In genomic region chr6:1625352-1625773, GRCh38 we compare ENCODE assay signal across 9 cellular contexts. TPM values are rescaled to one million over a fixed set of nuclear protein-coding genes. Genes with fewer than 3 reads are reported as not detected.
A peak's percentile ranks its signal among the peaks of the same experiment; 100 is the strongest.
DNase-seq lines count a peak whose midpoint lies in the region; ATAC-seq, FAIRE-seq and TF ChIP-seq lines count a peak whose summit lies in the region.
"Had no signal": no experiment of that assay in that cellular context is flagged by ENCODE, and none has a peak within 500 bp of the region (broad histone marks: within the 10 kb centered on the region; RNA-seq: fewer than 3 reads in every experiment).

No MANE protein-coding gene starts in this region.

- H3K27ac Mint-ChIP-seq in activated CD8-positive, alpha-beta memory T cell treated with anti-CD3 and anti-CD28 coated beads, Interleukin-2, amount 10 ng/mL, durations not matched to agents 7 days and 5 days: no peak overlapping the region
- H3K27ac Mint-ChIP-seq in memory B cell: peak overlapping the region; percentile 1

- peak overlapping the region; percentile 60 for H3K4me3 Mint-ChIP-seq in activated CD8-positive, alpha-beta memory T cell treated with anti-CD3 and anti-CD28 coated beads, Interleukin-2, amount 10 ng/mL, durations not matched to agents 7 days and 5 days
- peak overlapping the region; percentile 81 for H3K4me3 Mint-ChIP-seq in memory B cell

- no peaks in the 10 kb centered on the region for H3K79me2 ChIP-seq in OCI-LY7 (ENCODE audit: insufficient read depth, low read depth, low read length)

- H3K36me3 ChIP-seq in transverse colon: no peaks in the 10 kb centered on the region
- no peaks in the 10 kb centered on the region for H3K36me3 ChIP-seq in OCI-LY7 (ENCODE audit: insufficient read depth, low read length)

- no peak overlapping the region for H3K4me2 ChIP-seq in OCI-LY7 (ENCODE audit: low read length)
- H3K4me2 ChIP-seq: BLaER1 treated with 17β-estradiol and CSF1 and Interleukin-3, amounts not matched to agents 10 nM and 100 nM had no signal

- H3K27ac ChIP-seq in cingulate gyrus (ENCODE audit: low read depth, low read length) (peak overlapping the region; percentile 69), transverse colon (no peak overlapping the region), OCI-LY7 (ENCODE audit: low read depth, low read length, poor library complexity, severe bottlenecking) (no peak overlapping the region)
- H3K27ac ChIP-seq: BLaER1 treated with 17β-estradiol and CSF1 and Interleukin-3, amounts not matched to agents 10 nM and 100 nM had no signal

- H3K27me3 ChIP-seq in transverse colon: peaks cover 92% of the 10 kb centered on the region

- in situ Hi-C loops in transverse colon (cut with MboI; ENCODE audit: low pct_ligation_motif_present in 1 of 4, low pct_unique_long_range_greater_than_20kb in 1 of 4, low sequenced_read_pairs in 3 of 4): no loop called here

- peaks cover 71% of the 10 kb centered on the region for H3K27me3 Mint-ChIP-seq in activated CD8-positive, alpha-beta memory T cell treated with anti-CD3 and anti-CD28 coated beads, Interleukin-2, amount 10 ng/mL, durations not matched to agents 7 days and 5 days
- peaks cover 34% of the 10 kb centered on the region for H3K27me3 Mint-ChIP-seq in memory B cell

- intact Hi-C loops in transverse colon (cut with DNase I; ENCODE audit: low total_unique reads): no loop called here
- intact Hi-C loops in OCI-LY7 (cut with micrococcal nuclease; ENCODE audit: unreplicated experiment): no loop called here

- no peak overlapping the region for H2AFZ ChIP-seq in OCI-LY7 (ENCODE audit: low read length)

- peaks cover 9% of the 10 kb centered on the region for H3K4me1 Mint-ChIP-seq in activated CD8-positive, alpha-beta memory T cell treated with anti-CD3 and anti-CD28 coated beads, Interleukin-2, amount 10 ng/mL, durations not matched to agents 7 days and 5 days
- peaks cover 7% of the 10 kb centered on the region for H3K4me1 Mint-ChIP-seq in memory B cell

- TF ChIP-seq CTCF in transverse colon (IDR thresholded peaks at IDR 0.05) (no peak), OCI-LY7 (conservative IDR thresholded peaks at IDR 0.05; ENCODE audit: low read length) (no peak)

- WGBS in transverse colon (ENCODE audit: low coverage in 1 of 2), 2 donors: 31 to 36% methylated on average over 11 of the region's 11 CpGs

- H3K4me3 ChIP-seq in transverse colon (peak overlapping the region in 3 of 4 donors; percentile 20 to 57 (median 28)), OCI-LY7 (ENCODE audit: low read depth, low read length, poor library complexity, severe bottlenecking) (no peak overlapping the region)

- POLR2A ChIA-PET in OCI-LY7 (lab: Charles Lee): no interaction called here

- H3K4me1 ChIP-seq in transverse colon: peaks cover 2 to 17% (median 4%) of the 10 kb centered on the region in 4 donors
- no peaks in the 10 kb centered on the region for H3K4me1 ChIP-seq in OCI-LY7 (ENCODE audit: insufficient read depth, low read length, poor library complexity, severe bottlenecking)
- H3K4me1 ChIP-seq: BLaER1 treated with 17β-estradiol and CSF1 and Interleukin-3, amounts not matched to agents 10 nM and 100 nM had no signal

- no peak for DNase-seq in activated CD8-positive, alpha-beta memory T cell treated with anti-CD3 and anti-CD28 coated beads, Interleukin-2, amount 10 ng/mL, durations not matched to agents 7 days and 5 days
- no peak for DNase-seq in activated CD8-positive, alpha-beta memory T cell treated with anti-CD3 and anti-CD28 coated beads, Interleukin-2, amount 50 U/mL, for 4 hours
- DNase-seq in memory B cell (ENCODE audit: low spot score in 2 of 2): no peak
- no peak for DNase-seq in transverse colon
- DNase-seq in 8988T: no peak
- no peak for DNase-seq in GM19239 (ENCODE audit: insufficient read length, low spot score)
- DNase-seq in OCI-LY7 (ENCODE audit: low spot score): no peak

- CTCF ChIA-PET in activated CD8-positive, alpha-beta memory T cell treated with anti-CD3 and anti-CD28 coated beads, Interleukin-2, amount 10 ng/mL, durations not matched to agents 7 days and 5 days (lab: Charles Lee): no interaction called here
- CTCF ChIA-PET in OCI-LY7 (lab: Charles Lee; ENCODE audit: unreplicated experiment): no interaction called here

- no peaks in the 10 kb centered on the region for H3K9me3 ChIP-seq in transverse colon
- H3K9me3 ChIP-seq in OCI-LY7 (ENCODE audit: low read length): no peaks in the 10 kb centered on the region

- no peaks in the 10 kb centered on the region; the same call in 1 of the 2 replicates for H4K20me1 ChIP-seq in OCI-LY7 (ENCODE audit: insufficient read depth, low read length)

- no peaks in the 10 kb centered on the region for H3K9me2 ChIP-seq in OCI-LY7 (ENCODE audit: insufficient read depth, low read length)

- H3K9me3 Mint-ChIP-seq in activated CD8-positive, alpha-beta memory T cell treated with anti-CD3 and anti-CD28 coated beads, Interleukin-2, amount 10 ng/mL, durations not matched to agents 7 days and 5 days (ENCODE audit: low read depth): no peaks in the 10 kb centered on the region
- no peaks in the 10 kb centered on the region for H3K9me3 Mint-ChIP-seq in memory B cell

- no TSS peak for BruUV-seq in OCI-LY7 (replicated peaks; lab: Mats Ljungman, UMichigan)

- no peak for ATAC-seq in activated CD8-positive, alpha-beta memory T cell treated with anti-CD3 and anti-CD28 coated beads, Interleukin-2, amount 10 ng/mL, durations not matched to agents 7 days and 5 days
- no peak for ATAC-seq in memory B cell (ENCODE audit: low read depth)

- TF ChIP-seq POLR2A in transverse colon (IDR thresholded peaks at IDR 0.05): no peak

- FAIRE-seq in GM19239 (lab: Jason Lieb, UNC): no peak

- no peak for TF ChIP-seq EP300 in transverse colon (IDR thresholded peaks at IDR 0.05; ENCODE audit: low read depth)

- H3K36me3 Mint-ChIP-seq in activated CD8-positive, alpha-beta memory T cell treated with anti-CD3 and anti-CD28 coated beads, Interleukin-2, amount 10 ng/mL, durations not matched to agents 7 days and 5 days: peaks cover 4% of the 10 kb centered on the region
- peaks cover 10% of the 10 kb centered on the region for H3K36me3 Mint-ChIP-seq in memory B cell

RNA-seq across cellular contexts. Expression of gene FOXC1, which starts 15.6 kb away (rescaled TPM):
- total RNA-seq in activated CD8-positive, alpha-beta memory T cell treated with anti-CD3 and anti-CD28 coated beads, Interleukin-2, amount 10 ng/mL, durations not matched to agents 7 days and 5 days: under 1 TPM in 1 of 2 experiments, not detected in 1; 0.26 TPM
- total RNA-seq in transverse colon (under 1 TPM; 0.75 to 0.96 (median 0.79) TPM), OCI-LY7 (2022) (not detected in 2 replicates)
- total RNA-seq in OCI-LY7 (2014; rRNA removed; shearing (Covaris generic)): not detected in 2 replicates
